In the genomic region with DNA sequence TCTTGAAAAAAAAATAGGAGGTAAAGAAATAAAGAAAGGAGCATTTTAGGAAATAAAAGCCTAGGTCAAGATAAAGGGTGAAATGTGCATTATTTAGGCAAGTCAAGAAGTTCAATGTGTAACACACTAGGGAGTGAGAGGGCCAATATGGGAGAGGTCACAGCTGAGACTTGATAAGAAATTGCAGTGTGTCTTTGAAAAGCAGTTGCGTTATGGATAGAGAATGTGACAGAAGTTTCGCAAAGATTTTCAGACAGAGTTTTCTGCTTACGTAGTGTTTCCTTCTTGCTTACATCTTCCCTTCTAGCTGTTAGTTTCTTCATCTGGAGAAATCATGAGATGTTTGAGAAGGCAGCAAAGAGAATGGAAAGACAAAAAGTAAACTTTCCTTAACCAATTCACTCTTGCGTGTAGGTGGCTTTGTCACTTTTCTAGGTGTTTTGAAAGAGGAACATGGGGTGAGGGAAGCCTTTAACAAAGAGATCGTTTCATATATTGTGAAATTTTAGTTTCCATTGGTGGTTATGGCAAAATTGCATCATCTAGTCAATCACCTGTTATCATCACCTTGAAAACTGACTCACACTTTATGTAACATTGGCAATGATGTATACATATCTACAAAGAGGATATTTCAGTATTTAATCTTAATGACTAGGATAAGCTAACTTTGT, we compare ENCODE assay signal across 17 cellular contexts.
"Had no signal": no experiment of that assay in that cellular context is flagged by ENCODE, and none has a peak within 500 bp of the region (broad histone marks: within the 10 kb centered on the region; RNA-seq: fewer than 3 reads in every experiment).

No MANE protein-coding gene starts in this region.

- H3K4me3 ChIP-seq: coronary artery, gastrocnemius medialis, left lung, skin epidermis, stomach had no signal

- ATAC-seq: activated CD8-positive, alpha-beta T cell treated with anti-CD3 and anti-CD28 coated beads for 36 hours; gastrocnemius medialis; left lung; right cardiac atrium; stimulated activated effector memory CD8-positive, alpha-beta T cell treated with anti-CD3 and anti-CD28 coated beads, Interleukin-12 subunit alpha, Interleukin-12 subunit beta, amount 100 ng/mL, for 72 hours had no signal

- DNase-seq: activated CD4-positive, alpha-beta T cell treated with anti-CD3 and anti-CD28 coated beads for 48 hours; activated CD4-positive, CD25-positive, alpha-beta regulatory T cell; activated CD8-positive, alpha-beta T cell treated with anti-CD3 and anti-CD28 coated beads for 36 hours; activated naive CD4-positive, alpha-beta T cell treated with anti-CD3 and anti-CD28 coated beads, Interleukin-2, amount 50 U/mL, for 16 hours; activated T-cell treated with anti-CD3 and anti-CD28 coated beads, Interleukin-2, amount 50 U/mL, for 24 hours; aorta; gastrocnemius medialis; kidney; left lung; right cardiac atrium; stimulated activated CD4-positive, alpha-beta T cell treated with anti-CD3 and anti-CD28 coated beads, Interleukin-4, amount 100 ng/mL, for 1 hour; stomach; T1000; trophoblast cell had no signal
